21 cellular contexts compared by ENCODE assay signal in the genomic region with DNA sequence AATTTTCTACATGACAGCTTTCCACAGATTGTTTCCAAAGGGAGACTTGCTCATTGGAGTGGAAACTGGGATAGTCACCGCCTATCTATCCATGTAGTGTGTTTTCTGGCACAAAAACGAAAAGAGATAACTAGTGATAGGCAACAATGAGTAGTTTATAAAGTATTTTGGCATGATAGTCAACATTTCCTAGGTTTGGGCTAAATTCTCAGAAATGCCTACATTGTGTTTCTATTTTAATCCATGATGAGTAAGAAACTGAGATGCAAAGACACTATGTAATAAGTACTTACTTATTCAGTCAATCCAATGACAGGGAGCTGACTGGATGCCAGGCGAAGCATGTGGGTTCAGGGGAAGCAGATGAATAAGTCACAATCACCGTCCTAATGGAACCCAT.
DNase-seq lines count a peak whose midpoint lies in the region; ATAC-seq, FAIRE-seq and TF ChIP-seq lines count a peak whose summit lies in the region.
"Had no signal": no experiment of that assay in that cellular context is flagged by ENCODE, and none has a peak within 500 bp of the region (broad histone marks: within the 10 kb centered on the region; RNA-seq: fewer than 3 reads in every experiment).

No MANE protein-coding gene starts in this region.

- TF ChIP-seq CTCF in astrocyte (IDR thresholded peaks at IDR 0.05; ENCODE audit: insufficient read depth, low read depth, low read length) (no peak), kidney (IDR thresholded peaks at IDR 0.05; ENCODE audit: borderline replicate concordance, extremely low read depth, insufficient read depth) (no peak), breast epithelium (IDR thresholded peaks at IDR 0.05) (no peak)

- no peak overlapping the region for H3K9ac ChIP-seq in astrocyte (ENCODE audit: low read length)
- H3K9ac ChIP-seq in kidney (ENCODE audit: low read length in 2 of 2): no peak overlapping the region

- intact Hi-C loops in left cardiac atrium (cut with DNase I) (no loop called here), cardiac septum (cut with DNase I) (no loop called here), kidney (cut with DNase I) (no loop called here), breast epithelium (cut with DNase I; ENCODE audit: low total_unique reads) (no loop called here)

- no peak overlapping the region for H3K27ac Mint-ChIP-seq in astrocyte (ENCODE audit: unreplicated experiment)
- H3K27ac Mint-ChIP-seq in stimulated activated effector memory CD8-positive, alpha-beta T cell treated with anti-CD3 and anti-CD28 coated beads, Interleukin-12 subunit alpha, Interleukin-12 subunit beta, amount 100 ng/mL, for 72 hours: no peak overlapping the region
- H3K27ac Mint-ChIP-seq: CD8-positive, alpha-beta memory T cell; IgD-negative memory B cell had no signal

- DNase-seq in left cardiac atrium (peak; percentile 83), cardiac septum (ENCODE audit: low spot score) (no peak), astrocyte (ENCODE audit: low read depth) (peak; percentile 94), kidney (peak; percentile 60), breast epithelium (ENCODE audit: low spot score in 2 of 2) (no peak), RPMI8226 (no peak)
- no peak for DNase-seq in stimulated activated effector memory CD8-positive, alpha-beta T cell treated with anti-CD3 and anti-CD28 coated beads, Interleukin-12 subunit alpha, Interleukin-12 subunit beta, amount 100 ng/mL, for 72 hours (ENCODE audit: low spot score in 2 of 2)
- DNase-seq: CD8-positive, alpha-beta memory T cell; dermis blood vessel endothelial cell; mucosa of descending colon; NCI-H774; PC-9; SW 1271; transverse colon had no signal

- H3K9me3 Mint-ChIP-seq in astrocyte (ENCODE audit: unreplicated experiment): no peaks in the 10 kb centered on the region
- peaks cover 16% of the 10 kb centered on the region for H3K9me3 Mint-ChIP-seq in stimulated activated effector memory CD8-positive, alpha-beta T cell treated with anti-CD3 and anti-CD28 coated beads, Interleukin-12 subunit alpha, Interleukin-12 subunit beta, amount 100 ng/mL, for 72 hours
- H3K9me3 Mint-ChIP-seq: IgD-negative memory B cell had no signal

- no peaks in the 10 kb centered on the region for H3K36me3 Mint-ChIP-seq in astrocyte (ENCODE audit: low read depth, unreplicated experiment)
- H3K36me3 Mint-ChIP-seq in stimulated activated effector memory CD8-positive, alpha-beta T cell treated with anti-CD3 and anti-CD28 coated beads, Interleukin-12 subunit alpha, Interleukin-12 subunit beta, amount 100 ng/mL, for 72 hours: no peaks in the 10 kb centered on the region
- H3K36me3 Mint-ChIP-seq: IgD-negative memory B cell had no signal

- no peaks in the 10 kb centered on the region for H4K20me1 ChIP-seq in astrocyte (ENCODE audit: insufficient read depth, low read length)

- no peaks in the 10 kb centered on the region for H3K9me3 ChIP-seq in astrocyte (ENCODE audit: insufficient read depth, low read depth, low read length)
- H3K9me3 ChIP-seq in kidney (ENCODE audit: control insufficient read depth in 1 of 2, low read length in 2 of 2): no peaks in the 10 kb centered on the region
- H3K9me3 ChIP-seq in breast epithelium: no peaks in the 10 kb centered on the region
- H3K9me3 ChIP-seq: heart right ventricle, mucosa of descending colon, transverse colon had no signal

- H3K4me2 ChIP-seq in astrocyte (ENCODE audit: low read length): peak overlapping the region; percentile 52
- H3K4me2 ChIP-seq: PC-9 had no signal

- H3K4me1 Mint-ChIP-seq in astrocyte (ENCODE audit: low read depth, unreplicated experiment): no peaks in the 10 kb centered on the region
- H3K4me1 Mint-ChIP-seq in stimulated activated effector memory CD8-positive, alpha-beta T cell treated with anti-CD3 and anti-CD28 coated beads, Interleukin-12 subunit alpha, Interleukin-12 subunit beta, amount 100 ng/mL, for 72 hours: no peaks in the 10 kb centered on the region
- H3K4me1 Mint-ChIP-seq: CD8-positive, alpha-beta memory T cell had no signal

- no peaks in the 10 kb centered on the region for H3K27me3 ChIP-seq in astrocyte (ENCODE audit: insufficient read depth, low read length)
- no peaks in the 10 kb centered on the region for H3K27me3 ChIP-seq in breast epithelium
- H3K27me3 ChIP-seq: heart right ventricle, transverse colon had no signal

- FAIRE-seq in astrocyte (lab: Jason Lieb, UNC) (peak; percentile 72), kidney (lab: Jason Lieb, UNC) (no peak)
- FAIRE-seq: A204.1, GM12878 had no signal

- no peak overlapping the region for H2AFZ ChIP-seq in astrocyte (ENCODE audit: low read depth, low read length)
- H2AFZ ChIP-seq: PC-9 had no signal

- no peaks in the 10 kb centered on the region for H3K27me3 Mint-ChIP-seq in astrocyte (ENCODE audit: low read depth, unreplicated experiment)
- H3K27me3 Mint-ChIP-seq: CD8-positive, alpha-beta memory T cell had no signal

- H3K79me2 ChIP-seq in astrocyte (ENCODE audit: insufficient read depth, low read length): no peaks in the 10 kb centered on the region

- TF ChIP-seq POLR2A in breast epithelium (IDR thresholded peaks at IDR 0.05): no peak

- H3K4me1 ChIP-seq in astrocyte (ENCODE audit: insufficient read depth, low read length) (peaks cover 7% of the 10 kb centered on the region), kidney (ENCODE audit: control insufficient read depth in 1 of 2, insufficient read depth in 1 of 2, low read depth in 1 of 2, low read length in 2 of 2) (no peaks in the 10 kb centered on the region), breast epithelium (no peaks in the 10 kb centered on the region)
- H3K4me1 ChIP-seq: heart right ventricle, transverse colon had no signal

- H3K36me3 ChIP-seq in astrocyte (ENCODE audit: insufficient read depth, low read length) (no peaks in the 10 kb centered on the region), kidney (ENCODE audit: control insufficient read depth in 1 of 2, insufficient read depth in 2 of 2, low read length in 2 of 2) (no peaks in the 10 kb centered on the region), breast epithelium (no peaks in the 10 kb centered on the region)
- H3K36me3 ChIP-seq: heart right ventricle, transverse colon had no signal

- ATAC-seq in left cardiac atrium: peak; percentile 47 to 92
- no peak for ATAC-seq in HG02678 (IDR thresholded peaks at IDR 0.05; ENCODE audit: unreplicated experiment)
- ATAC-seq in stimulated activated effector memory CD8-positive, alpha-beta T cell treated with anti-CD3 and anti-CD28 coated beads, Interleukin-12 subunit alpha, Interleukin-12 subunit beta, amount 100 ng/mL, for 72 hours: no peak
- ATAC-seq: GM12878, mucosa of descending colon had no signal

- no peak overlapping the region for H3K4me3 Mint-ChIP-seq in astrocyte (ENCODE audit: unreplicated experiment)
- H3K4me3 Mint-ChIP-seq in stimulated activated effector memory CD8-positive, alpha-beta T cell treated with anti-CD3 and anti-CD28 coated beads, Interleukin-12 subunit alpha, Interleukin-12 subunit beta, amount 100 ng/mL, for 72 hours: no peak overlapping the region
- H3K4me3 Mint-ChIP-seq: CD8-positive, alpha-beta memory T cell; IgD-negative memory B cell had no signal

- peak overlapping the region; percentile 55 for H3K27ac ChIP-seq in astrocyte (ENCODE audit: low read depth, low read length)
- H3K27ac ChIP-seq in kidney (ENCODE audit: low read depth in 2 of 2, low read length in 2 of 2): no peak overlapping the region
- H3K27ac ChIP-seq in breast epithelium: no peak overlapping the region
- H3K27ac ChIP-seq: heart right ventricle, PC-9, skin epidermis, transverse colon, VCaP had no signal

- H3K4me3 ChIP-seq in astrocyte (ENCODE audit: insufficient read depth, low read depth, low read length): no peak overlapping the region
- no peak overlapping the region for H3K4me3 ChIP-seq in kidney (ENCODE audit: low read length in 2 of 2)
- no peak overlapping the region for H3K4me3 ChIP-seq in breast epithelium
- H3K4me3 ChIP-seq: GM12878, heart right ventricle, mucosa of descending colon, PC-9, skin epidermis, transverse colon had no signal

Comparison
In these comparisons a context has a peak if more than half of its experiments do, and no peak if none do; other contexts are left out.
1. DNase-seq: peak in left cardiac atrium (single experiment), astrocyte (single experiment) and kidney (single experiment); none in cardiac septum (single experiment), breast epithelium (0 of 2), stimulated activated effector memory CD8-positive, alpha-beta T cell treated with anti-CD3 and anti-CD28 coated beads, Interleukin-12 subunit alpha, Interleukin-12 subunit beta, amount 100 ng/mL, for 72 hours (0 of 2) and RPMI8226 (single experiment).
2. ATAC-seq: peak in left cardiac atrium (2 of 2); none in HG02678 (single experiment) and stimulated activated effector memory CD8-positive, alpha-beta T cell treated with anti-CD3 and anti-CD28 coated beads, Interleukin-12 subunit alpha, Interleukin-12 subunit beta, amount 100 ng/mL, for 72 hours (single experiment).